In genomic region chrX:40459576-40460158, GRCh38 we compare ENCODE assay signal across 16 cellular contexts.
A peak's percentile ranks its signal among the peaks of the same experiment; 100 is the strongest.
DNase-seq lines count a peak whose midpoint lies in the region; FAIRE-seq and TF ChIP-seq lines count a peak whose summit lies in the region.
"Had no signal": no experiment of that assay in that cellular context is flagged by ENCODE, and none has a peak within 500 bp of the region (broad histone marks: within the 10 kb centered on the region; RNA-seq: fewer than 3 reads in every experiment).

No MANE protein-coding gene starts in this region.

- no peak overlapping the region for H3K9ac ChIP-seq in endothelial cell of umbilical vein (replicated peaks; ENCODE audit: extremely low read depth, insufficient read depth, low read length)

- H3K36me3 ChIP-seq in endothelial cell of umbilical vein (ENCODE audit: control insufficient read depth in 2 of 2, extremely low read depth in 1 of 2, insufficient read depth in 2 of 2, low read length in 2 of 2) (no peaks in the 10 kb centered on the region), transverse colon (no peaks in the 10 kb centered on the region)
- H3K36me3 ChIP-seq: esophagus squamous epithelium, thyroid gland had no signal

- BruUV-seq in endothelial cell of umbilical vein (replicated peaks; lab: Mats Ljungman, UMichigan) = no TSS peak

- DNase-seq in SK-N-DZ (ENCODE audit: low spot score) (peak; percentile 47), endothelial cell of umbilical vein (ENCODE audit: low read depth, low spot score) (peak; percentile 3), midbrain (lab: John Stamatoyannopoulos, UW) (peak; percentile 70), transverse colon (no peak), germinal center (ENCODE audit: low spot score) (no peak), 8988T (no peak), NCI-H1417 (lab: John Stamatoyannopoulos, UW) (no peak)
- DNase-seq: activated CD4-positive, alpha-beta T cell treated with anti-CD3 and anti-CD28 coated beads for 48 hours; activated naive CD8-positive, alpha-beta T cell treated with anti-CD3 and anti-CD28 coated beads, Interleukin-2, amount 50 U/mL, for 24 hours; AML-193; esophagus squamous epithelium; KG1; NCI-H2081; RPMI8226; SW 1271; thyroid gland had no signal

- no peak for TF ChIP-seq EP300 in transverse colon (IDR thresholded peaks at IDR 0.05; ENCODE audit: low read depth)

- no peaks in the 10 kb centered on the region for H3K4me1 ChIP-seq in endothelial cell of umbilical vein (ENCODE audit: control insufficient read depth, extremely low read depth, insufficient read depth, low read length)
- no peaks in the 10 kb centered on the region for H3K4me1 ChIP-seq in transverse colon
- H3K4me1 ChIP-seq: esophagus squamous epithelium, thyroid gland had no signal

- no peak for FAIRE-seq in endothelial cell of umbilical vein (lab: Jason Lieb, UNC)

- H3K27me3 ChIP-seq in endothelial cell of umbilical vein (ENCODE audit: control insufficient read depth in 2 of 2, insufficient read depth in 2 of 2, low read length in 2 of 2) (peaks cover 0 to 1% of the 10 kb centered on the region in 2 experiments), transverse colon (no peaks in the 10 kb centered on the region)
- H3K27me3 ChIP-seq: esophagus squamous epithelium, thyroid gland had no signal

- no peak overlapping the region for H2AFZ ChIP-seq in endothelial cell of umbilical vein (ENCODE audit: low read depth, low read length)

- POLR2A ChIA-PET in endothelial cell of umbilical vein (lab: Charles Lee) = no interaction called here

- TF ChIP-seq POLR2A in endothelial cell of umbilical vein (IDR thresholded peaks at IDR 0.05; ENCODE audit: low read depth, low read length) = no peak
- no peak for TF ChIP-seq POLR2A in transverse colon (IDR thresholded peaks at IDR 0.05)

- H3K4me2 ChIP-seq in endothelial cell of umbilical vein (ENCODE audit: insufficient read depth, low read length) = no peak overlapping the region

- H3K27ac ChIP-seq in endothelial cell of umbilical vein (ENCODE audit: insufficient read depth, low read depth, low read length) = no peak overlapping the region
- no peak overlapping the region for H3K27ac ChIP-seq in transverse colon
- H3K27ac ChIP-seq: esophagus squamous epithelium, thyroid gland had no signal

- H4K20me1 ChIP-seq in endothelial cell of umbilical vein (replicated peaks; ENCODE audit: control insufficient read depth, extremely low read depth, insufficient read depth, low read length) = no peaks in the 10 kb centered on the region

- dilution Hi-C loops in endothelial cell of umbilical vein (cut with MboI; ENCODE audit: extremely low pct_ligation_motif_present, low sequenced_read_pairs) = no loop called here

- no peak overlapping the region for H3K4me3 ChIP-seq in endothelial cell of umbilical vein (replicated peaks in 1 of 3; ENCODE audit: insufficient read depth in 1 of 3, low read depth in 1 of 3, low read length in 3 of 3)
- no peak overlapping the region for H3K4me3 ChIP-seq in transverse colon
- H3K4me3 ChIP-seq: esophagus squamous epithelium, thyroid gland had no signal

- in situ Hi-C loops in transverse colon (cut with MboI; ENCODE audit: low pct_ligation_motif_present in 1 of 4, low pct_unique_long_range_greater_than_20kb in 1 of 4, low sequenced_read_pairs in 3 of 4) = no loop called here

- H3K79me2 ChIP-seq in endothelial cell of umbilical vein (ENCODE audit: control insufficient read depth, insufficient read depth, low read length) = no peaks in the 10 kb centered on the region

- H3K9me3 ChIP-seq in endothelial cell of umbilical vein (replicated peaks; ENCODE audit: control insufficient read depth, insufficient read depth, low read length) (no peaks in the 10 kb centered on the region), transverse colon (no peaks in the 10 kb centered on the region)
- H3K9me3 ChIP-seq: esophagus squamous epithelium, thyroid gland had no signal

- TF ChIP-seq CTCF in endothelial cell of umbilical vein (IDR thresholded peaks at IDR 0.05; ENCODE audit: extremely low read depth in 1 of 2, insufficient read depth in 1 of 2, low read depth in 1 of 2, low read length in 2 of 2) (no peak), transverse colon (IDR thresholded peaks at IDR 0.05) (no peak)

- intact Hi-C loops in endothelial cell of umbilical vein (cut with micrococcal nuclease) = no loop called here
- intact Hi-C loops in transverse colon (cut with DNase I; ENCODE audit: low total_unique reads) = no loop called here

- no peaks in the 10 kb centered on the region for H3K9me1 ChIP-seq in endothelial cell of umbilical vein (replicated peaks; ENCODE audit: control insufficient read depth, extremely low read depth, insufficient read depth, low read length)

- CTCF ChIA-PET in endothelial cell of umbilical vein (lab: Charles Lee) = no interaction called here

- WGBS in transverse colon (ENCODE audit: low coverage in 1 of 2), 2 donors = 67 to 80% methylated on average over 1 to 5 of the region's 5 CpGs

TF ChIP-seq in endothelial cell of umbilical vein, 7 proteins besides CTCF, POLR2A, EP300 and RAD21:
- TF ChIP-seq GATA2 (IDR thresholded peaks at IDR 0.05; ENCODE audit: insufficient read depth, insufficient read length, low read depth, low read length) = no peak
- no peak for TF ChIP-seq MYC (IDR thresholded peaks at IDR 0.05; ENCODE audit: low read depth, low read length)
- TF ChIP-seq POLR2AphosphoS5 (IDR thresholded peaks at IDR 0.05; ENCODE audit: insufficient read depth, low read depth, low read length) = no peak
- TF ChIP-seq FOS (IDR thresholded peaks at IDR 0.05; ENCODE audit: borderline replicate concordance, insufficient read depth, low read length) = no peak
- TF ChIP-seq EZH2 (IDR thresholded peaks at IDR 0.05; ENCODE audit: borderline replicate concordance, low read depth, low read length, severe bottlenecking) = no peak
- no peak for TF ChIP-seq JUN (IDR thresholded peaks at IDR 0.05; ENCODE audit: borderline replicate concordance, insufficient read depth, insufficient read length, low read depth)
- TF ChIP-seq MAX (IDR thresholded peaks at IDR 0.05; ENCODE audit: insufficient read depth, insufficient read length) = no peak

Comparison
In these comparisons a context has a peak if more than half of its experiments do, and no peak if none do; other contexts are left out.
1. DNase-seq: peak in SK-N-DZ (single experiment), endothelial cell of umbilical vein (single experiment) and midbrain (single experiment); none in transverse colon (single experiment), germinal center (single experiment), 8988T (single experiment) and NCI-H1417 (0 of 3).